ENCODE assay signal across 1 cellular context in the genomic region with DNA sequence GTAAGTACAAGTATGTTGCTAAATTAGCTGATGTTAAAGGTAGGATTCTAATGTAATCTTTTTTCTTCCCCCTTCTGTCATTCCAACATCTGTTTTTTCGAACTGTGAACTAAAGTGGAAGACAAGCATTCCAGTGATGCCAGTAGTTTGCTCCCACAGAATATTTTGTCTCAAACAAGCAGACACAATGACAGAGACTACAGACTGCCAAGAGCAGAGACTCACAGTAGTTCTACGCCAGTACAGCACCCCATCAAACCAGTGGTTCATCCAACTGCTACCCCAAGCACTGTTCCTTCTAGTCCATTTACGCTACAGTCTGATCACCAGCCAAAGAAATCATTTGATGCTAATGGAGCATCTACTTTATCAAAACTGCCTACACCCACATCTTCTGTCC.
TF ChIP-seq lines count a peak whose summit lies in the region.

No MANE protein-coding gene starts in this region.

TF ChIP-seq in IMR-90, 13 proteins besides CTCF, POLR2A, EP300 and RAD21:
- TF ChIP-seq FOS (IDR thresholded peaks at IDR 0.05; ENCODE audit: low read depth, low read length) (no peak), BHLHE40 (IDR thresholded peaks at IDR 0.05; ENCODE audit: low read depth, low read length) (no peak), SMC3 (IDR thresholded peaks at IDR 0.05; ENCODE audit: low read depth, low read length) (no peak), MAFK (IDR thresholded peaks at IDR 0.05; ENCODE audit: low read depth, low read length) (no peak), MAZ (IDR thresholded peaks at IDR 0.05; ENCODE audit: borderline replicate concordance, low read depth, low read length) (no peak), NFE2L2 (IDR thresholded peaks at IDR 0.05; ENCODE audit: low read depth, low read length) (no peak), CHD1 (IDR thresholded peaks at IDR 0.05; ENCODE audit: low read depth, low read length) (no peak), CEBPB (IDR thresholded peaks at IDR 0.05; ENCODE audit: low read depth, low read length) (no peak), RFX5 (IDR thresholded peaks at IDR 0.05; ENCODE audit: low read depth, low read length) (no peak), MXI1 (IDR thresholded peaks at IDR 0.05; ENCODE audit: borderline replicate concordance, low read depth, low read length) (no peak), RCOR1 (IDR thresholded peaks at IDR 0.05; ENCODE audit: insufficient replicate concordance, low read length) (no peak)
- TF ChIP-seq, protein P1, sequence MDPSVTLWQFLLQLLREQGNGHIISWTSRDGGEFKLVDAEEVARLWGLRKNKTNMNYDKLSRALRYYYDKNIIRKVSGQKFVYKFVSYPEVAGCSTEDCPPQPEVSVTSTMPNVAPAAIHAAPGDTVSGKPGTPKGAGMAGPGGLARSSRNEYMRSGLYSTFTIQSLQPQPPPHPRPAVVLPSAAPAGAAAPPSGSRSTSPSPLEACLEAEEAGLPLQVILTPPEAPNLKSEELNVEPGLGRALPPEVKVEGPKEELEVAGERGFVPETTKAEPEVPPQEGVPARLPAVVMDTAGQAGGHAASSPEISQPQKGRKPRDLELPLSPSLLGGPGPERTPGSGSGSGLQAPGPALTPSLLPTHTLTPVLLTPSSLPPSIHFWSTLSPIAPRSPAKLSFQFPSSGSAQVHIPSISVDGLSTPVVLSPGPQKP (IDR thresholded peaks at IDR 0.05; ENCODE audit: borderline replicate concordance, low read depth, low read length), result no peak
- TF ChIP-seq, protein P2, sequence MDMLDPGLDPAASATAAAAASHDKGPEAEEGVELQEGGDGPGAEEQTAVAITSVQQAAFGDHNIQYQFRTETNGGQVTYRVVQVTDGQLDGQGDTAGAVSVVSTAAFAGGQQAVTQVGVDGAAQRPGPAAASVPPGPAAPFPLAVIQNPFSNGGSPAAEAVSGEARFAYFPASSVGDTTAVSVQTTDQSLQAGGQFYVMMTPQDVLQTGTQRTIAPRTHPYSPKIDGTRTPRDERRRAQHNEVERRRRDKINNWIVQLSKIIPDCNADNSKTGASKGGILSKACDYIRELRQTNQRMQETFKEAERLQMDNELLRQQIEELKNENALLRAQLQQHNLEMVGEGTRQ (IDR thresholded peaks at IDR 0.05; ENCODE audit: low read depth, low read length), result no peak
TF ChIP-seq in IMR-90: peak in this region for 0.
